13 cellular contexts compared by ENCODE assay signal in genomic region chr11:72227316-72228228, GRCh38. TPM values are rescaled to one million over a fixed set of nuclear protein-coding genes. Genes with fewer than 3 reads are reported as not detected.
DNase-seq lines count a peak whose midpoint lies in the region; ATAC-seq and TF ChIP-seq lines count a peak whose summit lies in the region.
"Had no signal": no experiment of that assay in that cellular context is flagged by ENCODE, and none has a peak within 500 bp of the region (broad histone marks: within the 10 kb centered on the region; RNA-seq: fewer than 3 reads in every experiment).

No MANE protein-coding gene starts in this region.

- no peaks in the 10 kb centered on the region for H3K27me3 ChIP-seq in SK-N-SH (ENCODE audit: insufficient read depth)
- H3K27me3 ChIP-seq: tibial nerve had no signal

- TF ChIP-seq CTCF in SK-N-SH (IDR thresholded peaks at IDR 0.05) (no peak), fibroblast of mammary gland (conservative IDR thresholded peaks at IDR 0.05; ENCODE audit: control insufficient read depth, insufficient read depth, low read depth, low read length) (no peak), omental fat pad (IDR thresholded peaks at IDR 0.05) (no peak)

- ATAC-seq in SK-N-SH treated with all-trans-retinoic acid at 6 μM for 48 hours (no peak), omental fat pad (ENCODE audit: low FRiP score) (no peak)
- ATAC-seq in stimulated activated naive B cell treated with anti-CD40 and anti-IgM and Interleukin-4, amounts not matched to agents 10 μg/mL and 1 μg/mL and 100 μg/mL, for 72 hours (replicated peaks), result no peak
- ATAC-seq: A549 had no signal

- no peak overlapping the region for H3K9ac ChIP-seq in SK-N-SH

- H3K9me3 ChIP-seq in SK-N-SH, result no peaks in the 10 kb centered on the region
- H3K9me3 ChIP-seq: A549, tibial nerve had no signal

- TF ChIP-seq RAD21 in SK-N-SH (IDR thresholded peaks at IDR 0.05; ENCODE audit: low read length), result no peak

- DNase-seq in SK-N-SH, result no peak
- peak; percentile 98 for DNase-seq in NCI-H2171 treated with DMSO at 0.1 percent for 48 hours (lab: John Stamatoyannopoulos, UW)
- DNase-seq in fibroblast of mammary gland (ENCODE audit: low read depth), result peak; percentile 59
- DNase-seq in stimulated activated naive B cell treated with anti-CD40 and anti-IgM and Interleukin-4, amounts not matched to agents 10 μg/mL and 1 μg/mL and 100 μg/mL, for 72 hours, result no peak
- DNase-seq in OCI-M1 (lab: John Stamatoyannopoulos, UW), result no peak
- no peak for DNase-seq in omental fat pad (ENCODE audit: low spot score)
- DNase-seq in stimulated activated naive CD4-positive, alpha-beta T cell (lab: John Stamatoyannopoulos, UW), result no peak
- DNase-seq: activated CD4-positive, alpha-beta T cell treated with anti-CD3 and anti-CD28 coated beads for 1 hour had no signal

- H3K9me2 ChIP-seq in SK-N-SH, result no peaks in the 10 kb centered on the region

- H3K27ac Mint-ChIP-seq in stimulated activated naive B cell treated with anti-CD40 and anti-IgM and Interleukin-4, amounts not matched to agents 10 μg/mL and 1 μg/mL and 100 μg/mL, for 72 hours, result peak overlapping the region; percentile 67

- CTCF ChIA-PET in SK-N-SH (lab: Yijun Ruan, JAX), result interaction anchor here (0.8 to 9.1 kb wide), 9 partner anchors 9 to 206 kb away, joined by 3 to 73 read pairs (median 6); partner anchors contain the start of gene CLPB

- peaks cover 52 to 62% of the 10 kb centered on the region in 2 experiments for H3K36me3 ChIP-seq in SK-N-SH (replicated peaks in 1 of 2; ENCODE audit: control insufficient read depth in 1 of 2, insufficient read depth in 2 of 2, low read length in 1 of 2)

- no peak for TF ChIP-seq EP300 in SK-N-SH (IDR thresholded peaks at IDR 0.05; ENCODE audit: borderline replicate concordance in 1 of 2, low read depth in 1 of 2, low read length in 1 of 2)

- H3K27me3 Mint-ChIP-seq in stimulated activated naive B cell treated with anti-CD40 and anti-IgM and Interleukin-4, amounts not matched to agents 10 μg/mL and 1 μg/mL and 100 μg/mL, for 72 hours, result no peaks in the 10 kb centered on the region

- H3K9me3 Mint-ChIP-seq in stimulated activated naive B cell treated with anti-CD40 and anti-IgM and Interleukin-4, amounts not matched to agents 10 μg/mL and 1 μg/mL and 100 μg/mL, for 72 hours, result no peaks in the 10 kb centered on the region

- peaks cover 15 to 31% of the 10 kb centered on the region in 2 donors for H3K4me1 Mint-ChIP-seq in stimulated activated naive B cell treated with anti-CD40 and anti-IgM and Interleukin-4, amounts not matched to agents 10 μg/mL and 1 μg/mL and 100 μg/mL, for 72 hours

- H3K36me3 Mint-ChIP-seq in stimulated activated naive B cell treated with anti-CD40 and anti-IgM and Interleukin-4, amounts not matched to agents 10 μg/mL and 1 μg/mL and 100 μg/mL, for 72 hours, result peaks cover 41 to 50% of the 10 kb centered on the region in 2 donors

- H3K4me2 ChIP-seq in SK-N-SH, result peak overlapping the region; percentile 100; the same call in 1 of the 2 replicates
- H3K4me2 ChIP-seq: A549 had no signal

- no peak overlapping the region for H3K4me3 ChIP-seq in SK-N-SH (ENCODE audit: low read depth in 2 of 2, low read length in 1 of 2)
- H3K4me3 ChIP-seq in fibroblast of mammary gland (ENCODE audit: control insufficient read depth, low read depth, low read length), result no peak overlapping the region
- H3K4me3 ChIP-seq: A549, skin epidermis, tibial nerve had no signal

- 96% methylated on average over 4 of the region's 14 CpGs for WGBS in SK-N-SH (ENCODE audit: low lambda C conversion rate)

- peak overlapping the region in 1 of 2 experiments; percentile 43; a peak in 1 of 4 replicates for H3K27ac ChIP-seq in SK-N-SH (ENCODE audit: low read depth in 2 of 2, low read length in 1 of 2)
- H3K27ac ChIP-seq: A549 had no signal

- no peak overlapping the region for H3K4me3 Mint-ChIP-seq in stimulated activated naive B cell treated with anti-CD40 and anti-IgM and Interleukin-4, amounts not matched to agents 10 μg/mL and 1 μg/mL and 100 μg/mL, for 72 hours

- peaks cover 5 to 31% of the 10 kb centered on the region in 2 experiments; a peak in 3 of 4 replicates for H3K4me1 ChIP-seq in SK-N-SH (ENCODE audit: control insufficient read depth in 1 of 2, insufficient read depth in 2 of 2, low read depth in 1 of 2, low read length in 1 of 2)

- POLR2A ChIA-PET in SK-N-SH (lab: Yijun Ruan, JAX), result interaction anchor here (0.9 to 8.7 kb wide), 5 partner anchors 9 to 204 kb away, joined by 3 to 131 read pairs (median 4); no protein-coding TSS in a partner anchor

- no peak overlapping the region for H2AFZ ChIP-seq in SK-N-SH (ENCODE audit: low read depth)

- peaks cover 60% of the 10 kb centered on the region for H3K79me2 ChIP-seq in SK-N-SH (ENCODE audit: insufficient read depth)

- H3F3A ChIP-seq in SK-N-SH (replicated peaks; ENCODE audit: insufficient read depth), result peaks cover 6% of the 10 kb centered on the region

- peaks cover 49% of the 10 kb centered on the region for H4K20me1 ChIP-seq in SK-N-SH (ENCODE audit: insufficient read depth)

TF ChIP-seq in SK-N-SH, 30 proteins besides CTCF, POLR2A, EP300 and RAD21:
- TF ChIP-seq GABPA (IDR thresholded peaks at IDR 0.05; ENCODE audit: low read depth), result no peak
TF ChIP-seq in SK-N-SH: peak in this region for 0.

TF ChIP-seq in SK-N-SH treated with all-trans-retinoic acid at 6 μM for 48 hours, 23 proteins besides CTCF, POLR2A, EP300 and RAD21 (continues in another document):
- TF ChIP-seq GLIS3 (CRISPR knock-in tag; IDR thresholded peaks at IDR 0.05) (no peak), ZNF8 (CRISPR knock-in tag; IDR thresholded peaks at IDR 0.05) (no peak), ZFP30 (CRISPR knock-in tag; IDR thresholded peaks at IDR 0.05) (no peak), TSHZ2 (CRISPR knock-in tag; IDR thresholded peaks at IDR 0.05) (no peak), ZC3H10 (CRISPR knock-in tag; IDR thresholded peaks at IDR 0.05) (no peak), TCF4 (CRISPR knock-in tag; IDR thresholded peaks at IDR 0.05; ENCODE audit: borderline replicate concordance) (no peak), ESRRG (CRISPR knock-in tag; IDR thresholded peaks at IDR 0.05) (no peak), PPARA (CRISPR knock-in tag; IDR thresholded peaks at IDR 0.05; ENCODE audit: borderline replicate concordance) (no peak), ZNF70 (CRISPR knock-in tag; IDR thresholded peaks at IDR 0.05) (no peak), ZNF565 (CRISPR knock-in tag; conservative IDR thresholded peaks at IDR 0.05; ENCODE audit: low read depth) (no peak), POU6F1 (CRISPR knock-in tag; IDR thresholded peaks at IDR 0.05; ENCODE audit: borderline replicate concordance, low read depth) (no peak), RARB (CRISPR knock-in tag; IDR thresholded peaks at IDR 0.05) (no peak), ZFP3 (CRISPR knock-in tag; IDR thresholded peaks at IDR 0.05) (no peak), TOX (CRISPR knock-in tag; IDR thresholded peaks at IDR 0.05; ENCODE audit: borderline replicate concordance) (no peak)

RNA-seq across cellular contexts. Expression of gene INPPL1, which starts 3.0 kb away (rescaled TPM):
- 123 and 138 TPM in 2 replicates for polyA plus RNA-seq in SK-N-SH (2012; rRNA removed)
- polyA plus RNA-seq in SK-N-SH (2012; cell fraction: cytosol; rRNA removed), result 26.6 and 41.4 TPM in 2 replicates
- polyA plus RNA-seq in SK-N-SH (2012; cell fraction: nucleus; rRNA removed), result 712 and 808 TPM in 2 replicates
- total RNA-seq in omental fat pad, result 10 to 100 TPM; 47.6 to 65.1 (median 57.6) TPM

RNA-seq across cellular contexts. Expression of gene FOLR2, which starts 11.0 kb away (rescaled TPM):
- polyA plus RNA-seq in SK-N-SH (2012; rRNA removed), result not detected in 2 replicates
- not detected in 2 replicates for polyA plus RNA-seq in SK-N-SH (2012; cell fraction: cytosol; rRNA removed)
- not detected in 2 replicates for polyA plus RNA-seq in SK-N-SH (2012; cell fraction: nucleus; rRNA removed)
- total RNA-seq in omental fat pad, result 100 to 1,000 TPM in 2 of 4 donors, 10 to 100 TPM in 2; 52.5 to 128 (median 95.5) TPM
- polyA plus RNA-seq: A549 had no signal

RNA-seq across cellular contexts. Expression of gene PHOX2A, which starts 16.4 kb away (rescaled TPM):
- polyA plus RNA-seq in SK-N-SH (2012; rRNA removed), result 65.0 and 75.6 TPM in 2 replicates
- polyA plus RNA-seq in SK-N-SH (2012; cell fraction: cytosol; rRNA removed), result 38.6 and 72.8 TPM in 2 replicates
- polyA plus RNA-seq in SK-N-SH (2012; cell fraction: nucleus; rRNA removed), result 47.3 and 62.5 TPM in 2 replicates
- not detected for total RNA-seq in omental fat pad
- total RNA-seq: cerebellum, tibial nerve had no signal
- polyA plus RNA-seq: A549 had no signal

RNA-seq across cellular contexts. Expression of gene FOLR1, which starts 35.6 kb away (rescaled TPM):
- polyA plus RNA-seq in SK-N-SH (2012; rRNA removed), result 0.26 TPM in 1 of 2 replicates, not detected in the other
- 0.08 and 0.14 TPM in 2 replicates for polyA plus RNA-seq in SK-N-SH (2012; cell fraction: cytosol; rRNA removed)
- polyA plus RNA-seq in SK-N-SH (2012; cell fraction: nucleus; rRNA removed), result 0.05 and 0.15 TPM in 2 replicates
- total RNA-seq in omental fat pad, result not detected

Comparison
In these comparisons a context has a peak if more than half of its experiments do, and no peak if none do; other contexts are left out.
1. DNase-seq: peak in NCI-H2171 treated with DMSO at 0.1 percent for 48 hours (single experiment) and fibroblast of mammary gland (single experiment); none in SK-N-SH (single experiment), stimulated activated naive B cell treated with anti-CD40 and anti-IgM and Interleukin-4, amounts not matched to agents 10 μg/mL and 1 μg/mL and 100 μg/mL, for 72 hours (single experiment), OCI-M1 (single experiment), omental fat pad (single experiment) and stimulated activated naive CD4-positive, alpha-beta T cell (0 of 6).